Comparison of ENCODE assay signal across 8 cellular contexts in the genomic region with DNA sequence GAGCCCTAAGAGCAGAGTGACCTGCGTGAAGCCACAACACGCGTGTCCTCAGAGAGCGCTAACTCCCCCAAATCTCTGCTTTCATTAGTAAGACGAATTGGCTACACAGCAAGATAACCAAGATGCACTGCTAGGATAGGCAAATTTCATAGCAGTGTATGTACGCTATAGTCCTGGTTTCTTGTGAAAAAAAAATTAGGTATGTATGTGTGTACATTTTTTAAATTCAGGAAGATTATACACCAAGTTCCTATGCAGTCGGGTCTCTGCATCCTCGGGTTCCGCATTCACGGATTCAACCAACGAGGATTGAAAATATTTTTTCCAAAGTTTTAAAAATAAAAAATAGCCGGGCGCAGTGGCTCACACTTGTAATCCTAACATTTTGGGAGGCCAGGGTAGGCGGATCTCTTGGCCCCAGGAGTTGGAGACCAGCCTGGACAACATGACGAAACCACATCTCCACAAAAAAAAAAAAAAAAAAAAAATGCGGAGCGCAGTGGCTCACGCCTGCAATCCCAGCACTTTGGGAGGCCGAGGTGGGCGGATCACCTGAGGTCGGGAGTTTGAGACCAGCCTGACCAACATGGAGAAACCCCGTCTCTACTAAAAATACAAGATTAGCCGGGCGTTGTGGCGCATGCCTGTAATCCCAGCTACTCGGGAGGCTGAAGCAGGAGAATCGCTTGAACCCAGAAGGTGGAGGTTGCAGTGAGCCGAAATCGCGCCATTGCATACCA. TPM values are rescaled to one million over a fixed set of nuclear protein-coding genes. Genes with fewer than 3 reads are reported as not detected.
A peak's percentile ranks its signal among the peaks of the same experiment; 100 is the strongest.
DNase-seq lines count a peak whose midpoint lies in the region; ATAC-seq and TF ChIP-seq lines count a peak whose summit lies in the region.
"Not testable (repeated sequence)": the region's sequence is repeated elsewhere in the genome, so short reads cannot be mapped to it uniquely, and the experiment has no call there.

No MANE protein-coding gene starts in this region.

- not testable (repeated sequence) for TF ChIP-seq POLR2A in breast epithelium (IDR thresholded peaks at IDR 0.05)

- H3K27ac ChIP-seq in 22Rv1, result peak overlapping the region; percentile 56
- H3K27ac ChIP-seq in breast epithelium, result peak overlapping the region; percentile 94

- H3K4me1 Mint-ChIP-seq in WTC11, result peaks cover 20% of the 10 kb centered on the region

- peak overlapping the region; percentile 96 for H3K4me3 ChIP-seq in GM08714 (ENCODE audit: low read length)
- H3K4me3 ChIP-seq in breast epithelium, result peak overlapping the region; percentile 74 to 85 (median 76)
- H3K4me3 ChIP-seq in foreskin fibroblast (ENCODE audit: low read depth in 1 of 2, low read length in 2 of 2), result peak overlapping the region; percentile 89 to 92
- peak overlapping the region; percentile 81 for H3K4me3 ChIP-seq in retinal pigment epithelial cell (ENCODE audit: low read length)

- intact Hi-C loops in breast epithelium (cut with DNase I; ENCODE audit: low total_unique reads), result not testable (repeated sequence)

- H3K36me3 ChIP-seq in breast epithelium, result not testable (repeated sequence)

- ATAC-seq in WTC11, result not testable (repeated sequence)

- CTCF ChIA-PET in WTC11 (lab: Charles Lee), result interaction anchor here (0.8 to 2.3 kb wide), 5 partner anchors 9 to 226 kb away, joined by 3 to 8 read pairs (median 4); partner anchors contain the start of genes AGBL3 and CYREN

- H3K27me3 ChIP-seq in breast epithelium, result not testable (repeated sequence)

- H3K4me3 Mint-ChIP-seq in WTC11, result peak overlapping the region; percentile 88

- H3K36me3 Mint-ChIP-seq in WTC11, result not testable (repeated sequence)

- DNase-seq in M059J (ENCODE audit: low read depth) (peak; percentile 59), breast epithelium (ENCODE audit: low spot score in 2 of 2) (peak in 1 of 2 donors; percentile 67), foreskin fibroblast (peak in 1 of 2 donors; percentile 79), medulla oblongata (ENCODE audit: extremely low spot score) (peak; percentile 29)
- DNase-seq in WTC11 (ENCODE audit: low spot score); retinal pigment epithelial cell (ENCODE audit: low read depth): not testable (repeated sequence)

- not testable (repeated sequence) for H3K9me3 Mint-ChIP-seq in WTC11

- not testable (repeated sequence) for H3K9me3 ChIP-seq in breast epithelium

- peak overlapping the region; percentile 63; the same call in 1 of the 2 replicates for H3K27ac Mint-ChIP-seq in WTC11

- not testable (repeated sequence) for TF ChIP-seq CTCF in 22Rv1 (IDR thresholded peaks at IDR 0.05); WTC11 (IDR thresholded peaks at IDR 0.05); breast epithelium (IDR thresholded peaks at IDR 0.05); foreskin fibroblast (IDR thresholded peaks at IDR 0.05; ENCODE audit: low read depth, low read length); retinal pigment epithelial cell (conservative IDR thresholded peaks at IDR 0.05; ENCODE audit: low read depth, low read length)

- POLR2A ChIA-PET in WTC11 (lab: Charles Lee), result not testable (repeated sequence)

- peaks cover 15% of the 10 kb centered on the region for H3K27me3 Mint-ChIP-seq in WTC11 (ENCODE audit: low read depth)

- not testable (repeated sequence) for H3K4me1 ChIP-seq in breast epithelium

RNA-seq across cellular contexts. Expression of gene WDR91, which starts 0.8 kb away (rescaled TPM):
- 3.0 and 4.8 TPM in 2 replicates for total RNA-seq in M059J (2014; rRNA removed; shearing (Covaris generic))
- 8.8 to 12.0 TPM (median 10.2 TPM) in 3 replicates for total RNA-seq in WTC11 (2021)
- 10 to 100 TPM; 21.4 to 26.5 (median 23.1) TPM for total RNA-seq in breast epithelium

RNA-seq across cellular contexts. Expression of gene STRA8, which starts 21.5 kb away (rescaled TPM):
- total RNA-seq in M059J (2014; rRNA removed; shearing (Covaris generic)), result not detected in 2 replicates
- total RNA-seq in WTC11 (2021) (not detected in 3 replicates), breast epithelium (not detected)

RNA-seq across cellular contexts. Expression of gene CYREN, which starts 41.6 kb away (rescaled TPM):
- 49.5 and 62.2 TPM in 2 replicates for total RNA-seq in M059J (2014; rRNA removed; shearing (Covaris generic))
- total RNA-seq in WTC11 (2021) (37.9 to 43.0 TPM (median 41.4 TPM) in 3 replicates), breast epithelium (10 to 100 TPM; 36.8 to 41.6 (median 41.6) TPM)
